ENCODE assay signal across 8 cellular contexts in the genomic region with DNA sequence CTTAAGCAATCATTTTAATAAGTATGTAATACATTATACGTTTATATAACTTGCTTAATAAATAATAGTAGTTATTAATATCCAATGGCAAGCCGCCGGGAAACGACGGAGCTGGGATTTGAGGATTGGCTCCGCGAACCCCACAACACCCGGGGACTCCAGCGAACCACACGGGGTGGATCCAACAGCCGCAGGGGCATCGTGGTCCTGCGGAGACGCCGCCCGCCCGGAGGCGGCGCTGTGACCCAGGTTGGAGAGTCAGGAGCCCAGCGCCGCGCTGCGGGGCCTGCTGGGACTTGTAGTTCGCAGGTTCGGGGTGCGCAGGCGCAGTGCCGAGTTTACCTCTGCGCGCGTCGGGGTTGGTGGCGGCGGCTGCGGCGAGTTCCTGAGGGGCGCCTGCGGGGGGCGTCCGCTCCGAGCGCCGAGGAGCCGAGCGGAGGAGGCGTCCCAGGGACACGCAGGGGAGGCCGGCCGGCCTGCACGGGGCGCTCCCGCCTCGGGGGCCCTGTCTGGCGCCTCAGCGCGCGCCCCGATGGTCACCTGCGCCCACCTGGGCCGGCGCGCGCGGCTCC. TPM values are rescaled to one million over a fixed set of nuclear protein-coding genes. Genes with fewer than 3 reads are reported as not detected.
DNase-seq lines count a peak whose midpoint lies in the region; ATAC-seq and TF ChIP-seq lines count a peak whose summit lies in the region.

A gene (plus strand): TSS at position 329 of the 572 bp plus-strand sequence. CDS start 204 bp downstream, at position 533.

- peaks cover 4% of the 10 kb centered on the region for H3K36me3 Mint-ChIP-seq in activated CD4-positive, alpha-beta T cell treated with anti-CD3 and anti-CD28 coated beads for 36 hours (ENCODE audit: low read depth)

- H3K36me3 ChIP-seq in BJ (ENCODE audit: control insufficient read depth, insufficient read depth, low read length), result peaks cover 1% of the 10 kb centered on the region; the same call in 1 of the 2 replicates

- H3K4me1 Mint-ChIP-seq in activated CD4-positive, alpha-beta T cell treated with anti-CD3 and anti-CD28 coated beads for 36 hours, result peaks cover 12% of the 10 kb centered on the region

- H3K27ac ChIP-seq in cingulate gyrus (ENCODE audit: low read depth, low read length), result peak within 1 kb of the TSS; percentile 47
- peak within 1 kb of the TSS; percentile 52 for H3K27ac ChIP-seq in layer of hippocampus (ENCODE audit: low read depth, low read length)

- H3K9me3 Mint-ChIP-seq in activated CD4-positive, alpha-beta T cell treated with anti-CD3 and anti-CD28 coated beads for 36 hours (ENCODE audit: low read depth), result no peaks in the 10 kb centered on the region

- no peaks in the 10 kb centered on the region for H3K27me3 Mint-ChIP-seq in activated CD4-positive, alpha-beta T cell treated with anti-CD3 and anti-CD28 coated beads for 36 hours

- TF ChIP-seq CTCF in BJ (IDR thresholded peaks at IDR 0.05; ENCODE audit: insufficient read depth, low read depth, low read length), result peak; percentile 99

- peak within 1 kb of the TSS; percentile 48 for H3K4me3 ChIP-seq in BJ (ENCODE audit: low read depth, low read length)

- POLR2A ChIA-PET in BJ (lab: Charles Lee), result no interaction called here
- POLR2A ChIA-PET in activated CD4-positive, alpha-beta T cell treated with anti-CD3 and anti-CD28 coated beads for 36 hours (lab: Charles Lee), result no interaction called here

- H3K27me3 ChIP-seq in BJ (ENCODE audit: control insufficient read depth, insufficient read depth, low read length), result no peaks in the 10 kb centered on the region
- H3K27me3 ChIP-seq in layer of hippocampus (ENCODE audit: control insufficient read depth, insufficient read depth, low read length), result no peaks in the 10 kb centered on the region

- DNase-seq in BJ (ENCODE audit: low read depth) (peak; percentile 42), GM19238 (ENCODE audit: insufficient read length, low spot score) (peak; percentile 97), NCI-H510A (lab: John Stamatoyannopoulos, UW) (peak; percentile 65)
- DNase-seq in activated CD4-positive, alpha-beta T cell treated with anti-CD3 and anti-CD28 coated beads for 36 hours, result peak; percentile 99
- DNase-seq in stimulated activated CD4-positive, alpha-beta T cell treated with anti-CD3 and anti-CD28 coated beads, Interleukin-1b, Interleukin-23, amount 100 ng/mL, for 24 hours (ENCODE audit: low read depth in 4 of 4, low spot score in 1 of 4), result peak; percentile 95 to 98 (median 98)

- H3K4me3 Mint-ChIP-seq in activated CD4-positive, alpha-beta T cell treated with anti-CD3 and anti-CD28 coated beads for 36 hours, result peak within 1 kb of the TSS; percentile 78

- peak; percentile 89 for ATAC-seq in HG03442 (IDR thresholded peaks at IDR 0.05; ENCODE audit: unreplicated experiment)
- peak; percentile 99 for ATAC-seq in activated CD4-positive, alpha-beta T cell treated with anti-CD3 and anti-CD28 coated beads for 36 hours

- CTCF ChIA-PET in BJ (lab: Yijun Ruan, JAX), result interaction anchor here (0.6 to 1.9 kb wide), 11 partner anchors 9 to 1777 kb away, joined by 3 to 9 read pairs (median 3); a partner anchor contains a TSS
- CTCF ChIA-PET in activated CD4-positive, alpha-beta T cell treated with anti-CD3 and anti-CD28 coated beads for 36 hours (lab: Charles Lee), result interaction anchor here (1.0 to 1.6 kb wide), 7 partner anchors 9 to 201 kb away, joined by 3 to 9 read pairs (median 3); a partner anchor contains a TSS

- H3K27ac Mint-ChIP-seq in activated CD4-positive, alpha-beta T cell treated with anti-CD3 and anti-CD28 coated beads for 36 hours, result peak within 1 kb of the TSS; percentile 31

- intact Hi-C loops in activated CD4-positive, alpha-beta T cell treated with anti-CD3 and anti-CD28 coated beads for 36 hours (cut with DNase I, micrococcal nuclease), result loop anchor here (1.0 to 5.0 kb wide), 9 partner anchors 22 to 392 kb away; a partner anchor contains a TSS

RNA-seq across cellular contexts. Expression of the gene that starts here (rescaled TPM):
- polyA plus RNA-seq in BJ (2011; rRNA removed), result 2.1 and 2.2 TPM in 2 replicates
- 2.0 and 3.3 TPM in 2 replicates for polyA minus RNA-seq in BJ (2011; rRNA and poly(A)+ RNA removed)
- 1 to 10 TPM; 1.9 to 2.3 TPM for total RNA-seq in activated CD4-positive, alpha-beta T cell treated with anti-CD3 and anti-CD28 coated beads for 36 hours

Comparison
In these comparisons a context has a peak if more than half of its experiments do, and no peak if none do; other contexts are left out.
1. Peak in every context shown above with its lines: DNase-seq, ATAC-seq, H3K4me3 ChIP-seq and H3K27ac ChIP-seq.
2. DNase-seq: peak in every context shown above with its lines; median percentile 99 in activated CD4-positive, alpha-beta T cell treated with anti-CD3 and anti-CD28 coated beads for 36 hours; 98 in stimulated activated CD4-positive, alpha-beta T cell treated with anti-CD3 and anti-CD28 coated beads, Interleukin-1b, Interleukin-23, amount 100 ng/mL, for 24 hours; 97 in GM19238; 65 in NCI-H510A; 42 in BJ.